ENCODE assay signal across 8 cellular contexts in the genomic region with DNA sequence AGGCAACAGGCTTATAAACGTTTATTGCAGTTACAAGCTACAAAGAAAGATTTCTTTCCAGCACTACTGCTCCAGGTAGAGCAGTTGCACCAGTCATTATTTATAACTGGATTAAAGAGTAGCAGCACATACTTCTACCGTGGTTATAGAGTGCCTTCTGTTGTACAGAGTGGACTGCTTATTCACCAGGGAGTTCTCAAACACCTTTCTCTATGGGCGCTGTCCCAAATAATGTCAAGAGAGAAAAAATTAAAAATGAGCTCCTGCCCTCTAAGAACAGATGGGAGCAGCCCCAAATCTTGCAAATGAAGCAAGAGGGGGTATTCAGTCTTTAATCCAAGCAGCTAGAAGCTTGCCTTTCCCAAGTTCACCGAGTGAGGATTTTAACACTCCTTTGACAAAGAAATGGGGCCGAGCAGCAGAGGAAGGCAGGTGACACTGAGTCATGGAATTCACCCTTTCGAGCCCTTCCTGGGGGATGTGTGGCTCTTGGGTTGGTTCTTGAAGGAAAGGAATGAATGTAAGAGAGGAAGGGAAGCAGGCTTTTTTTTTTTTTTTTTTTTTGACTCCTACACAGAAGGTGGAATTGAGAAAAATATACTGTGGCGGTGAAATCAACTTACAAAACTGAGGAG.
A peak's percentile ranks its signal among the peaks of the same experiment; 100 is the strongest.
DNase-seq lines count a peak whose midpoint lies in the region; ATAC-seq and TF ChIP-seq lines count a peak whose summit lies in the region.

No MANE protein-coding gene starts in this region.

- no peak for TF ChIP-seq CTCF in OCI-LY3 (IDR thresholded peaks at IDR 0.05; ENCODE audit: low read depth, low read length)
- no peak for TF ChIP-seq CTCF in hepatocyte (IDR thresholded peaks at IDR 0.05; ENCODE audit: poor library complexity)

- H3K4me2 ChIP-seq in OCI-LY3 (ENCODE audit: low read length) (peak overlapping the region; percentile 88), hepatocyte (peak overlapping the region; percentile 10)

- H3K4me1 ChIP-seq in OCI-LY3 (ENCODE audit: low read length) (peaks cover 59% of the 10 kb centered on the region), hepatocyte (ENCODE audit: insufficient read depth) (no peaks in the 10 kb centered on the region)

- 42% methylated on average over 7 of the region's 7 CpGs for WGBS in hepatocyte (ENCODE audit: low lambda C conversion rate, missing lambda C conversion rate)

- H3K27ac ChIP-seq in OCI-LY3 (ENCODE audit: low read length) (peak overlapping the region; percentile 85), hepatocyte (peak overlapping the region; percentile 47)

- peak overlapping the region; percentile 79 for H2AFZ ChIP-seq in OCI-LY3 (ENCODE audit: low read depth, low read length)
- H2AFZ ChIP-seq in hepatocyte = no peak overlapping the region

- H3K27me3 ChIP-seq in OCI-LY3 (ENCODE audit: low read depth, low read length) = 0 out of 2 replicates have a peak, but pooled peaks cover 3% of the 10 kb centered on the region
- H3K27me3 ChIP-seq in hepatocyte = no peaks in the 10 kb centered on the region

- peak overlapping the region; percentile 58 for H3K9ac ChIP-seq in OCI-LY3 (ENCODE audit: low read length)

- H3K9me2 ChIP-seq in hepatocyte (replicated peaks; ENCODE audit: insufficient read depth) = no peaks in the 10 kb centered on the region

- H3K4me3 ChIP-seq in OCI-LY3 (ENCODE audit: low read length) = peak overlapping the region; percentile 66
- H3K4me3 ChIP-seq in hepatocyte = no peak overlapping the region

- in situ Hi-C loops in ACHN (cut with HindIII; ENCODE audit: low pct_ligation_motif_present, low pct_unique_long_range_greater_than_20kb, low sequenced_read_pairs) = no loop called here

- H3K36me3 ChIP-seq in OCI-LY3 (replicated peaks; ENCODE audit: low read depth, low read length) (no peaks in the 10 kb centered on the region), hepatocyte (replicated peaks; ENCODE audit: insufficient read depth, low read depth) (no peaks in the 10 kb centered on the region)

- no peaks in the 10 kb centered on the region for H4K20me1 ChIP-seq in OCI-LY3 (ENCODE audit: insufficient read depth, low read length)
- H4K20me1 ChIP-seq in hepatocyte (ENCODE audit: insufficient read depth, poor library complexity, severe bottlenecking) = no peaks in the 10 kb centered on the region

- ATAC-seq in GM21529 (IDR thresholded peaks at IDR 0.05; ENCODE audit: unreplicated experiment) = peak; percentile 17
- ATAC-seq in HG03039 (IDR thresholded peaks at IDR 0.05; ENCODE audit: unreplicated experiment) = no peak
- no peak for ATAC-seq in HG02884 (IDR thresholded peaks at IDR 0.05; ENCODE audit: unreplicated experiment)
- no peak for ATAC-seq in GM19455 (IDR thresholded peaks at IDR 0.05; ENCODE audit: unreplicated experiment)

- no peaks in the 10 kb centered on the region for H3K79me2 ChIP-seq in OCI-LY3 (ENCODE audit: low read length)
- H3K79me2 ChIP-seq in hepatocyte = no peaks in the 10 kb centered on the region

- peaks cover 7% of the 10 kb centered on the region; the same call in 1 of the 2 replicates for H3K9me3 ChIP-seq in OCI-LY3 (ENCODE audit: insufficient read depth, low read length)
- H3K9me3 ChIP-seq in hepatocyte (ENCODE audit: low read depth) = no peaks in the 10 kb centered on the region

- DNase-seq in ACHN (peak; percentile 79), hepatocyte (ENCODE audit: low spot score) (no peak), SW480 (ENCODE audit: low spot score) (no peak)
